Comparison of ENCODE assay signal across 8 cellular contexts in genomic region chr18:79951545-79952456, GRCh38. TPM values are rescaled to one million over a fixed set of nuclear protein-coding genes. Genes with fewer than 3 reads are reported as not detected.
DNase-seq lines count a peak whose midpoint lies in the region; ATAC-seq lines count a peak whose summit lies in the region.

SLC66A2 (minus strand) TSS chr18:79951653; CDS start chr18:79950926, 727 bp downstream.

- H3K27me3 ChIP-seq in endocrine pancreas (ENCODE audit: control insufficient read depth, insufficient read depth, low read length): no peaks in the 10 kb centered on the region

- H3K4me1 ChIP-seq in endocrine pancreas (ENCODE audit: control insufficient read depth, insufficient read depth, low read length): no peaks in the 10 kb centered on the region

- H3K9me3 ChIP-seq in endocrine pancreas (ENCODE audit: control insufficient read depth, low read length): no peaks in the 10 kb centered on the region

- no peaks in the 10 kb centered on the region for H3K36me3 ChIP-seq in endocrine pancreas (ENCODE audit: control insufficient read depth, insufficient read depth, low read length)

- ATAC-seq in GM19043 (IDR thresholded peaks at IDR 0.05; ENCODE audit: low read depth, unreplicated experiment): peak; percentile 76
- ATAC-seq in HG03432 (IDR thresholded peaks at IDR 0.05; ENCODE audit: unreplicated experiment): peak; percentile 84

- peak; percentile 62 to 68 for DNase-seq in AML-193 (lab: John Stamatoyannopoulos, UW)
- peak; percentile 50 for DNase-seq in NK-92 treated with Interleukin-12 subunit alpha and Interleukin-12 subunit beta, amount 100 ng/mL, for 24 hours (lab: John Stamatoyannopoulos, UW)
- peak; percentile 86 to 91 for DNase-seq in activated CD8-positive, alpha-beta memory T cell treated with anti-CD3 and anti-CD28 coated beads for 4 hours (ENCODE audit: low read depth in 2 of 2)
- peak; percentile 99 for DNase-seq in mesenteric fat pad (ENCODE audit: low spot score)
- peak; percentile 98 for DNase-seq in stimulated activated CD8-positive, alpha-beta memory T cell treated with anti-CD3 and anti-CD28 coated beads, Interleukin-15, amount 100 ng/mL, for 24 hours (ENCODE audit: low read depth)

- H3K9ac ChIP-seq in endocrine pancreas (ENCODE audit: control insufficient read depth, insufficient read depth, low read length): peak within 1 kb of the TSS; percentile 73

- peak within 1 kb of the TSS; percentile 41 for H3K4me3 ChIP-seq in endocrine pancreas (ENCODE audit: control insufficient read depth, insufficient read depth, low read length)

RNA-seq across cellular contexts. Expression of gene SLC66A2, which starts in this region (rescaled TPM):
- 85.9 TPM for total RNA-seq in mesenteric fat pad

Comparison
In these comparisons a context has a peak if more than half of its experiments do, and no peak if none do; other contexts are left out.
1. Peak in every context shown above with its lines: DNase-seq, ATAC-seq and H3K4me3 ChIP-seq.